8 cellular contexts compared by ENCODE assay signal in the genomic region with DNA sequence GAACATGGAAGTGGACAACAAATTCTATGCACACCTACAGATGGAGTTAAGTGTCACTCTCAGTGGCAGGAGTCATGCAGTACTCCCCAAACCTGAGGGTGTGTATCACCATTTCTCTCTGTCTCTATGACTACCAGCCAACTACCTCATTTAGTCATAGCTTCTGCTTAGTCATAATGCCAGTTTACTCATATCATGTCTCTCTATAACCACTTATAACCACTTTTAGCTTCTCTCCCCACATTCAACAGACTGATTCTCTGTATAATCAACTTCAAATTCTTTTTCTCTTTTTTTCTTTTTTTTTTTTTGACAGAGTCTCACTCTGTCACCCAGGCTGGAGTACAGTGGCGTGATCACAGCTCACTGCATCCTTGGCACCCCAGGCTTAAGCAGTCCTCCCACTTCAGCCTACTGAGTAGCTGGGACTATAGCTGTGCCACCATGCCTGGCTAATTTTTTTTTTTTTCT. TPM values are rescaled to one million over a fixed set of nuclear protein-coding genes. Genes with fewer than 3 reads are reported as not detected.
A peak's percentile ranks its signal among the peaks of the same experiment; 100 is the strongest.
DNase-seq lines count a peak whose midpoint lies in the region; ATAC-seq and TF ChIP-seq lines count a peak whose summit lies in the region.

No MANE protein-coding gene starts in this region.

- no peaks in the 10 kb centered on the region for H3K27me3 ChIP-seq in adipocyte (replicated peaks; ENCODE audit: control insufficient read depth, insufficient read depth, low read length)
- H3K27me3 ChIP-seq in GM23338 (ENCODE audit: insufficient read depth), result no peaks in the 10 kb centered on the region

- no peak overlapping the region for H3K27ac ChIP-seq in GM23338 (ENCODE audit: low read depth)

- no peak overlapping the region for H3K4me3 ChIP-seq in adipocyte (ENCODE audit: low read length)
- H3K4me3 ChIP-seq in GM23338, result no peak overlapping the region

- DNase-seq in Right ventricle myocardium superior (no peak), left ventricle myocardium superior (no peak), NOMO-1 (lab: John Stamatoyannopoulos, UW; ENCODE audit: unreplicated experiment in 2 of 2) (peak; percentile 73 to 96), adipocyte (ENCODE audit: low read depth) (peak; percentile 66), putamen (ENCODE audit: low spot score) (peak; percentile 58), GM23338 (ENCODE audit: low spot score) (no peak), NCI-H1048 (lab: John Stamatoyannopoulos, UW) (no peak)

- H3K9me3 ChIP-seq in adipocyte (ENCODE audit: control insufficient read depth, low read length), result no peaks in the 10 kb centered on the region

- H2AFZ ChIP-seq in GM23338, result no peak overlapping the region

- no peak for TF ChIP-seq CTCF in GM23338 (conservative IDR thresholded peaks at IDR 0.05; ENCODE audit: low read depth in 2 of 2)

- no peaks in the 10 kb centered on the region for H3K27me3 Mint-ChIP-seq in GM23338 (ENCODE audit: insufficient read depth, low read depth, poor library complexity)

- H3K4me3 Mint-ChIP-seq in GM23338, result no peak overlapping the region

- peak; percentile 12 for ATAC-seq in Right ventricle myocardium superior (ENCODE audit: poor library complexity)
- no peak for ATAC-seq in left ventricle myocardium superior
- ATAC-seq in HG02938 (IDR thresholded peaks at IDR 0.05; ENCODE audit: unreplicated experiment), result peak; percentile 100
- no peak for ATAC-seq in GM23338

- H3K4me1 ChIP-seq in adipocyte (ENCODE audit: control insufficient read depth, insufficient read depth, low read length) (peaks cover 6% of the 10 kb centered on the region), GM23338 (ENCODE audit: insufficient read depth) (no peaks in the 10 kb centered on the region)

- H3K9ac ChIP-seq in adipocyte (ENCODE audit: low read length), result no peak overlapping the region

- H3K27ac Mint-ChIP-seq in GM23338, result no peak overlapping the region

- H3K4me2 ChIP-seq in GM23338, result no peak overlapping the region

- intact Hi-C loops in Right ventricle myocardium superior (cut with DNase I) (loop anchor here (5.0 kb wide), 1 partner anchor 262 kb away; no protein-coding TSS in a partner anchor), left ventricle myocardium superior (cut with micrococcal nuclease) (loop anchor here (5.0 kb wide), 1 partner anchor 262 kb away; no protein-coding TSS in a partner anchor)

- no peaks in the 10 kb centered on the region for H3F3A ChIP-seq in GM23338 (replicated peaks; ENCODE audit: low read depth)

- H3K79me2 ChIP-seq in GM23338 (replicated peaks; ENCODE audit: insufficient read depth), result no peaks in the 10 kb centered on the region

- H3K36me3 ChIP-seq in adipocyte (ENCODE audit: control insufficient read depth, insufficient read depth, low read length, severe bottlenecking), result no peaks in the 10 kb centered on the region
- no peaks in the 10 kb centered on the region for H3K36me3 ChIP-seq in GM23338 (ENCODE audit: insufficient read depth)

- no peaks in the 10 kb centered on the region for H3K9me3 Mint-ChIP-seq in GM23338

- H3K4me1 Mint-ChIP-seq in GM23338, result no peaks in the 10 kb centered on the region

- no peaks in the 10 kb centered on the region for H3K9me2 ChIP-seq in GM23338 (ENCODE audit: insufficient read depth)

- H4K20me1 ChIP-seq in GM23338 (replicated peaks; ENCODE audit: insufficient read depth), result no peaks in the 10 kb centered on the region

- no peaks in the 10 kb centered on the region for H3K36me3 Mint-ChIP-seq in GM23338 (ENCODE audit: low read depth)

TF ChIP-seq in GM23338, 12 proteins besides CTCF, POLR2A, EP300 and RAD21 (continues in another document):
- TF ChIP-seq STAT1 (IDR thresholded peaks at IDR 0.05; ENCODE audit: unreplicated experiment), result no peak
- TF ChIP-seq, protein P1, sequence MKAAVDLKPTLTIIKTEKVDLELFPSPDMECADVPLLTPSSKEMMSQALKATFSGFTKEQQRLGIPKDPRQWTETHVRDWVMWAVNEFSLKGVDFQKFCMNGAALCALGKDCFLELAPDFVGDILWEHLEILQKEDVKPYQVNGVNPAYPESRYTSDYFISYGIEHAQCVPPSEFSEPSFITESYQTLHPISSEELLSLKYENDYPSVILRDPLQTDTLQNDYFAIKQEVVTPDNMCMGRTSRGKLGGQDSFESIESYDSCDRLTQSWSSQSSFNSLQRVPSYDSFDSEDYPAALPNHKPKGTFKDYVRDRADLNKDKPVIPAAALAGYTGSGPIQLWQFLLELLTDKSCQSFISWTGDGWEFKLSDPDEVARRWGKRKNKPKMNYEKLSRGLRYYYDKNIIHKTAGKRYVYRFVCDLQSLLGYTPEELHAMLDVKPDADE (IDR thresholded peaks at IDR 0.05), result no peak
- TF ChIP-seq, protein P2, sequence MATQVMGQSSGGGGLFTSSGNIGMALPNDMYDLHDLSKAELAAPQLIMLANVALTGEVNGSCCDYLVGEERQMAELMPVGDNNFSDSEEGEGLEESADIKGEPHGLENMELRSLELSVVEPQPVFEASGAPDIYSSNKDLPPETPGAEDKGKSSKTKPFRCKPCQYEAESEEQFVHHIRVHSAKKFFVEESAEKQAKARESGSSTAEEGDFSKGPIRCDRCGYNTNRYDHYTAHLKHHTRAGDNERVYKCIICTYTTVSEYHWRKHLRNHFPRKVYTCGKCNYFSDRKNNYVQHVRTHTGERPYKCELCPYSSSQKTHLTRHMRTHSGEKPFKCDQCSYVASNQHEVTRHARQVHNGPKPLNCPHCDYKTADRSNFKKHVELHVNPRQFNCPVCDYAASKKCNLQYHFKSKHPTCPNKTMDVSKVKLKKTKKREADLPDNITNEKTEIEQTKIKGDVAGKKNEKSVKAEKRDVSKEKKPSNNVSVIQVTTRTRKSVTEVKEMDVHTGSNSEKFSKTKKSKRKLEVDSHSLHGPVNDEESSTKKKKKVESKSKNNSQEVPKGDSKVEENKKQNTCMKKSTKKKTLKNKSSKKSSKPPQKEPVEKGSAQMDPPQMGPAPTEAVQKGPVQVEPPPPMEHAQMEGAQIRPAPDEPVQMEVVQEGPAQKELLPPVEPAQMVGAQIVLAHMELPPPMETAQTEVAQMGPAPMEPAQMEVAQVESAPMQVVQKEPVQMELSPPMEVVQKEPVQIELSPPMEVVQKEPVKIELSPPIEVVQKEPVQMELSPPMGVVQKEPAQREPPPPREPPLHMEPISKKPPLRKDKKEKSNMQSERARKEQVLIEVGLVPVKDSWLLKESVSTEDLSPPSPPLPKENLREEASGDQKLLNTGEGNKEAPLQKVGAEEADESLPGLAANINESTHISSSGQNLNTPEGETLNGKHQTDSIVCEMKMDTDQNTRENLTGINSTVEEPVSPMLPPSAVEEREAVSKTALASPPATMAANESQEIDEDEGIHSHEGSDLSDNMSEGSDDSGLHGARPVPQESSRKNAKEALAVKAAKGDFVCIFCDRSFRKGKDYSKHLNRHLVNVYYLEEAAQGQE (IDR thresholded peaks at IDR 0.05; ENCODE audit: unreplicated experiment), result no peak

RNA-seq across cellular contexts. Expression of a gene that starts 13.8 kb away (rescaled TPM):
- 110 TPM for total RNA-seq in Right ventricle myocardium superior
- total RNA-seq in left ventricle myocardium superior, result 116 TPM
- 41.2 and 44.9 TPM in 2 replicates for total RNA-seq in GM23338 (2014; rRNA removed; shearing (Covaris generic))
- polyA plus RNA-seq in GM23338 (2016; fragmentation: Nextera tagmentation; extraction: Ambion mirVana), result 221 and 245 TPM in 2 replicates

RNA-seq across cellular contexts. Expression of a gene that starts 37.1 kb away (rescaled TPM):
- total RNA-seq in Right ventricle myocardium superior (24.9 TPM), left ventricle myocardium superior (27.3 TPM)
- total RNA-seq in GM23338 (2014; rRNA removed; shearing (Covaris generic)), result 73.5 and 97.2 TPM in 2 replicates
- polyA plus RNA-seq in GM23338 (2016; fragmentation: Nextera tagmentation; extraction: Ambion mirVana), result 141 and 157 TPM in 2 replicates

Comparison
In these comparisons a context has a peak if more than half of its experiments do, and no peak if none do; other contexts are left out.
1. ATAC-seq: peak in Right ventricle myocardium superior (single experiment) and HG02938 (single experiment); none in left ventricle myocardium superior (single experiment) and GM23338 (single experiment).
2. DNase-seq: peak in NOMO-1 (2 of 2), adipocyte (single experiment) and putamen (single experiment); none in Right ventricle myocardium superior (single experiment), left ventricle myocardium superior (single experiment), GM23338 (single experiment) and NCI-H1048 (single experiment).